9 cellular contexts compared by ENCODE assay signal in the genomic region with DNA sequence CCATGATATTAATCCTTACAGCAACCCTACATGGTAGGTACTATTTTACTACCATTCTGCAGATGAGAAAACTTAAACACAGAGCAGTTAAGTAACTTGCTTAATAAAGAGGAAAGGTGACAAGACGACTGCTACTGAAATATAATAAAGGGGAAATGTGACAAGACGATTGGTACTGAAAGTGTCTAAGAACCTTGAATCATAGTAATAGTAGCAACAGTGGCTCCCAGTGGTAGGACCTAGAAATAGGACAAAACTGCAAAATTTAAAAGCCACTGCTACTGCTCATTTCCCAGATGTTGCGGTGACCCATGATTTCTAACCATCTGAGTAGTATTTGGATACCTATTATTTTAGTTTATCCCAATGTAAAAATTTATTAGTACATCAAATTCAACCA.
A peak's percentile ranks its signal among the peaks of the same experiment; 100 is the strongest.
DNase-seq lines count a peak whose midpoint lies in the region; ATAC-seq and TF ChIP-seq lines count a peak whose summit lies in the region.
"Had no signal": no experiment of that assay in that cellular context is flagged by ENCODE, and none has a peak within 500 bp of the region (broad histone marks: within the 10 kb centered on the region; RNA-seq: fewer than 3 reads in every experiment).

No MANE protein-coding gene starts in this region.

- H3K36me3 ChIP-seq in kidney epithelial cell (ENCODE audit: control insufficient read depth, insufficient read depth, low read length): no peaks in the 10 kb centered on the region
- no peaks in the 10 kb centered on the region for H3K36me3 ChIP-seq in ascending aorta

- no peaks in the 10 kb centered on the region for H3K36me3 Mint-ChIP-seq in immature natural killer cell
- no peaks in the 10 kb centered on the region for H3K36me3 Mint-ChIP-seq in activated CD4-positive, alpha-beta memory T cell treated with anti-CD3 and anti-CD28 coated beads, Interleukin-2, amount 10 ng/mL, durations not matched to agents 7 days and 5 days (ENCODE audit: low read depth)

- no peaks in the 10 kb centered on the region for H3K4me1 ChIP-seq in ascending aorta

- TF ChIP-seq CTCF in GM12875 (IDR thresholded peaks at IDR 0.05; ENCODE audit: borderline replicate concordance, insufficient read depth, low read depth, low read length): peak; percentile 24; the same call in 1 of the 2 replicates
- peak; percentile 19 for TF ChIP-seq CTCF in kidney epithelial cell (IDR thresholded peaks at IDR 0.05; ENCODE audit: insufficient read depth, low read length, poor library complexity, severe bottlenecking)
- no peak for TF ChIP-seq CTCF in ascending aorta (IDR thresholded peaks at IDR 0.05)

- H3K4me1 Mint-ChIP-seq in immature natural killer cell: no peaks in the 10 kb centered on the region
- no peaks in the 10 kb centered on the region for H3K4me1 Mint-ChIP-seq in activated CD4-positive, alpha-beta memory T cell treated with anti-CD3 and anti-CD28 coated beads, Interleukin-2, amount 10 ng/mL, durations not matched to agents 7 days and 5 days
- H3K4me1 Mint-ChIP-seq: central memory CD8-positive, alpha-beta T cell had no signal

- no peak overlapping the region for H3K27ac ChIP-seq in ascending aorta

- peaks cover 0 to 3% (median 0%) of the 10 kb centered on the region in 6 donors for H3K9me3 Mint-ChIP-seq in immature natural killer cell
- H3K9me3 Mint-ChIP-seq in activated CD4-positive, alpha-beta memory T cell treated with anti-CD3 and anti-CD28 coated beads, Interleukin-2, amount 10 ng/mL, durations not matched to agents 7 days and 5 days: peaks cover 3% of the 10 kb centered on the region
- H3K9me3 Mint-ChIP-seq: central memory CD8-positive, alpha-beta T cell had no signal

- H3K4me3 ChIP-seq in GM12875 (ENCODE audit: low read depth, low read length) (no peak overlapping the region), kidney epithelial cell (ENCODE audit: low read depth, low read length) (no peak overlapping the region), ascending aorta (no peak overlapping the region)

- H3K4me3 Mint-ChIP-seq in immature natural killer cell: no peak overlapping the region
- H3K4me3 Mint-ChIP-seq in activated CD4-positive, alpha-beta memory T cell treated with anti-CD3 and anti-CD28 coated beads, Interleukin-2, amount 10 ng/mL, durations not matched to agents 7 days and 5 days: no peak overlapping the region
- H3K4me3 Mint-ChIP-seq: central memory CD8-positive, alpha-beta T cell had no signal

- CTCF ChIA-PET in activated CD4-positive, alpha-beta memory T cell treated with anti-CD3 and anti-CD28 coated beads, Interleukin-2, amount 10 ng/mL, durations not matched to agents 7 days and 5 days (lab: Charles Lee): no interaction called here

- H3K27ac Mint-ChIP-seq in immature natural killer cell: no peak overlapping the region
- no peak overlapping the region for H3K27ac Mint-ChIP-seq in activated CD4-positive, alpha-beta memory T cell treated with anti-CD3 and anti-CD28 coated beads, Interleukin-2, amount 10 ng/mL, durations not matched to agents 7 days and 5 days

- intact Hi-C loops in ascending aorta (cut with DNase I): no loop called here

- POLR2A ChIA-PET in activated CD4-positive, alpha-beta memory T cell treated with anti-CD3 and anti-CD28 coated beads, Interleukin-2, amount 10 ng/mL, durations not matched to agents 7 days and 5 days (lab: Charles Lee): no interaction called here

- ATAC-seq in GM21786 (IDR thresholded peaks at IDR 0.05; ENCODE audit: unreplicated experiment): peak; percentile 65

- peaks cover 0 to 2% (median 2%) of the 10 kb centered on the region in 3 donors for H3K27me3 Mint-ChIP-seq in immature natural killer cell (ENCODE audit: low read depth in 3 of 3)
- no peaks in the 10 kb centered on the region for H3K27me3 Mint-ChIP-seq in activated CD4-positive, alpha-beta memory T cell treated with anti-CD3 and anti-CD28 coated beads, Interleukin-2, amount 10 ng/mL, durations not matched to agents 7 days and 5 days
- H3K27me3 Mint-ChIP-seq: central memory CD8-positive, alpha-beta T cell had no signal

- H3K27me3 ChIP-seq in kidney epithelial cell (ENCODE audit: control insufficient read depth, insufficient read depth, low read length) (no peaks in the 10 kb centered on the region), ascending aorta (no peaks in the 10 kb centered on the region)

- DNase-seq in NAMALWA (ENCODE audit: low spot score) (peak; percentile 29), kidney epithelial cell (ENCODE audit: low read depth) (no peak), immature natural killer cell (no peak), NCI-H526 (lab: John Stamatoyannopoulos, UW) (no peak), ascending aorta (ENCODE audit: low spot score in 2 of 2) (no peak)
- no peak for DNase-seq in activated CD4-positive, alpha-beta memory T cell treated with anti-CD3 and anti-CD28 coated beads, Interleukin-2, amount 10 ng/mL, durations not matched to agents 7 days and 5 days

- H3K9me3 ChIP-seq in ascending aorta: no peaks in the 10 kb centered on the region

Comparison
In these comparisons a context has a peak if more than half of its experiments do, and no peak if none do; other contexts are left out.
1. CTCF ChIP-seq: peak in GM12875 (single experiment) and kidney epithelial cell (single experiment); none in ascending aorta (0 of 3).